1 cellular context compared by ENCODE assay signal in the genomic region with DNA sequence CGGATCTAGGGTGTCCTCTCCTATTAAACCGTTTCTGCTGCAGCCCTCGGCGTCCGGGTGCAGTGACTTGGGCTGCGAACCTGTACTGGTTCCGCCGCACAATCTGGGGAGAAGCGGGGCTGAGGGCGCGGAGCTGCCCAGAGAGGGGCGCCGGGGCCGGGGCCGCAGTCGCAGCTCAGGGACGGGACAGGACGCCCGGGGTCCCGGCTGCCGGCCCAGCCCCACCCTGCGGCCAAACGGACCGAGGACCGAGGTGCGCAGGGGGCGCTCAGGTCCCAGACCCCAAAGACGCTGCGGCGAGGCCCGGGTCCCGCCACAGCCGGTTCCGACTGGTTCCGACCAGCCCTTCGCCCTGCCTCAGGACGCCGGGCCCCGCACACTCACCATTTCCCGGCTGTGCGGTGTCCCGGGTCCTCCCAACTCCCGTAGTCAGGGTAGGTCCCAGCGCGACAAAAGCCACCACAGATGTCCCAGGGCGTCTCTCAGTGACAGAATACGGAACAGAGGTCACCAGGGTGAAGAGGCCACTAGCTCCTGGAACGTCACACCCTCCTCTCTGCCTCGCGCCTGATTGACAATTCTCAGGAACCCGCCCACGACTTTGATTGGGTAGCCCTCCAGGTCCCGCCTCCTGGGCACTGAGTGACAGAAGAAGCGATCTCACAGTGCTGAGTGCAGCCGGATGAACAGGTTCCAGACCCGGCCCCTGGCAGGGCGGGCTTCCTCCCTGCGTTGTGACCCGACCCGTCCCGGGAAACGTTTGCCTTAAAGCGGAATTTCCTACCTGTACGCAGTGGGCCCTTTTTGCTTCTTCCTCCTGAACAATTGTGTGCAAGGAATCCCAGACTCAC.
TF ChIP-seq lines count a peak whose summit lies in the region.

Gene ZNF44, minus strand, starts transcription at position 576 of the 851 bp plus-strand sequence. Its CDS starts 189 bp downstream, at position 387.

TF ChIP-seq in HepG2, 621 proteins besides CTCF, POLR2A, EP300 and RAD21 (continued from another document and continues in another):
- TF ChIP-seq ATF5 (CRISPR knock-in tag; IDR thresholded peaks at IDR 0.05; ENCODE audit: low read depth) (no peak), USF2 (IDR thresholded peaks at IDR 0.05; ENCODE audit: low read depth, low read length) (no peak), USF2 (CRISPR knock-in tag; IDR thresholded peaks at IDR 0.05; ENCODE audit: borderline replicate concordance) (no peak), ZNF446 (CRISPR knock-in tag; IDR thresholded peaks at IDR 0.05) (no peak), ZMAT5 (CRISPR knock-in tag; IDR thresholded peaks at IDR 0.05; ENCODE audit: borderline replicate concordance, low read depth) (no peak), ZSCAN20 (CRISPR knock-in tag; IDR thresholded peaks at IDR 0.05; ENCODE audit: borderline replicate concordance) (0 out of 2 replicates have a peak, but pooled peaks have one; percentile 27), PCBP1 (IDR thresholded peaks at IDR 0.05; ENCODE audit: borderline replicate concordance, low read depth, low read length) (no peak), MATR3 (CRISPR knock-in tag; IDR thresholded peaks at IDR 0.05) (no peak), SRF (IDR thresholded peaks at IDR 0.05; ENCODE audit: low read depth, low read length) (no peak), PHB2 (IDR thresholded peaks at IDR 0.05; ENCODE audit: partially characterized antibody) (no peak), SMAD1 (CRISPR knock-in tag; IDR thresholded peaks at IDR 0.05; ENCODE audit: borderline replicate concordance, low read depth) (peak; percentile 29; the same call in 1 of the 2 replicates), ZNF496 (CRISPR knock-in tag; IDR thresholded peaks at IDR 0.05; ENCODE audit: insufficient replicate concordance) (no peak), ZNF432 (CRISPR knock-in tag; IDR thresholded peaks at IDR 0.05; ENCODE audit: borderline replicate concordance) (no peak), ZNF451 (CRISPR knock-in tag; IDR thresholded peaks at IDR 0.05) (peak; percentile 64; the same call in 1 of the 2 replicates), ZSCAN21 (CRISPR knock-in tag; IDR thresholded peaks at IDR 0.05; ENCODE audit: borderline replicate concordance) (no peak), MTERF4 (CRISPR knock-in tag; IDR thresholded peaks at IDR 0.05) (no peak), CBX2 (IDR thresholded peaks at IDR 0.05; ENCODE audit: low read depth, low read length) (no peak), CBX2 (CRISPR knock-in tag; IDR thresholded peaks at IDR 0.05; ENCODE audit: low read depth) (no peak), NONO (IDR thresholded peaks at IDR 0.05) (no peak), NONO (CRISPR knock-in tag; conservative IDR thresholded peaks at IDR 0.05) (peak; percentile 72), ZNF83 (CRISPR knock-in tag; IDR thresholded peaks at IDR 0.05; ENCODE audit: borderline replicate concordance) (no peak), CREB1 (IDR thresholded peaks at IDR 0.05) (peak; percentile 83), CREB1 (CRISPR knock-in tag; IDR thresholded peaks at IDR 0.05) (peak; percentile 82), REPIN1 (CRISPR knock-in tag; IDR thresholded peaks at IDR 0.05; ENCODE audit: borderline replicate concordance, low read depth) (peak; percentile 6; the same call in 1 of the 2 replicates), RBAK (CRISPR knock-in tag; IDR thresholded peaks at IDR 0.05) (no peak), ZBTB20 (CRISPR knock-in tag; IDR thresholded peaks at IDR 0.05; ENCODE audit: borderline replicate concordance, low read depth) (0 out of 2 replicates have a peak, but pooled peaks have one; percentile 20), ZNF326 (CRISPR knock-in tag; IDR thresholded peaks at IDR 0.05; ENCODE audit: borderline replicate concordance) (no peak), PRMT3 (CRISPR knock-in tag; IDR thresholded peaks at IDR 0.05; ENCODE audit: borderline replicate concordance, low read depth) (no peak)
- TF ChIP-seq, protein P1, sequence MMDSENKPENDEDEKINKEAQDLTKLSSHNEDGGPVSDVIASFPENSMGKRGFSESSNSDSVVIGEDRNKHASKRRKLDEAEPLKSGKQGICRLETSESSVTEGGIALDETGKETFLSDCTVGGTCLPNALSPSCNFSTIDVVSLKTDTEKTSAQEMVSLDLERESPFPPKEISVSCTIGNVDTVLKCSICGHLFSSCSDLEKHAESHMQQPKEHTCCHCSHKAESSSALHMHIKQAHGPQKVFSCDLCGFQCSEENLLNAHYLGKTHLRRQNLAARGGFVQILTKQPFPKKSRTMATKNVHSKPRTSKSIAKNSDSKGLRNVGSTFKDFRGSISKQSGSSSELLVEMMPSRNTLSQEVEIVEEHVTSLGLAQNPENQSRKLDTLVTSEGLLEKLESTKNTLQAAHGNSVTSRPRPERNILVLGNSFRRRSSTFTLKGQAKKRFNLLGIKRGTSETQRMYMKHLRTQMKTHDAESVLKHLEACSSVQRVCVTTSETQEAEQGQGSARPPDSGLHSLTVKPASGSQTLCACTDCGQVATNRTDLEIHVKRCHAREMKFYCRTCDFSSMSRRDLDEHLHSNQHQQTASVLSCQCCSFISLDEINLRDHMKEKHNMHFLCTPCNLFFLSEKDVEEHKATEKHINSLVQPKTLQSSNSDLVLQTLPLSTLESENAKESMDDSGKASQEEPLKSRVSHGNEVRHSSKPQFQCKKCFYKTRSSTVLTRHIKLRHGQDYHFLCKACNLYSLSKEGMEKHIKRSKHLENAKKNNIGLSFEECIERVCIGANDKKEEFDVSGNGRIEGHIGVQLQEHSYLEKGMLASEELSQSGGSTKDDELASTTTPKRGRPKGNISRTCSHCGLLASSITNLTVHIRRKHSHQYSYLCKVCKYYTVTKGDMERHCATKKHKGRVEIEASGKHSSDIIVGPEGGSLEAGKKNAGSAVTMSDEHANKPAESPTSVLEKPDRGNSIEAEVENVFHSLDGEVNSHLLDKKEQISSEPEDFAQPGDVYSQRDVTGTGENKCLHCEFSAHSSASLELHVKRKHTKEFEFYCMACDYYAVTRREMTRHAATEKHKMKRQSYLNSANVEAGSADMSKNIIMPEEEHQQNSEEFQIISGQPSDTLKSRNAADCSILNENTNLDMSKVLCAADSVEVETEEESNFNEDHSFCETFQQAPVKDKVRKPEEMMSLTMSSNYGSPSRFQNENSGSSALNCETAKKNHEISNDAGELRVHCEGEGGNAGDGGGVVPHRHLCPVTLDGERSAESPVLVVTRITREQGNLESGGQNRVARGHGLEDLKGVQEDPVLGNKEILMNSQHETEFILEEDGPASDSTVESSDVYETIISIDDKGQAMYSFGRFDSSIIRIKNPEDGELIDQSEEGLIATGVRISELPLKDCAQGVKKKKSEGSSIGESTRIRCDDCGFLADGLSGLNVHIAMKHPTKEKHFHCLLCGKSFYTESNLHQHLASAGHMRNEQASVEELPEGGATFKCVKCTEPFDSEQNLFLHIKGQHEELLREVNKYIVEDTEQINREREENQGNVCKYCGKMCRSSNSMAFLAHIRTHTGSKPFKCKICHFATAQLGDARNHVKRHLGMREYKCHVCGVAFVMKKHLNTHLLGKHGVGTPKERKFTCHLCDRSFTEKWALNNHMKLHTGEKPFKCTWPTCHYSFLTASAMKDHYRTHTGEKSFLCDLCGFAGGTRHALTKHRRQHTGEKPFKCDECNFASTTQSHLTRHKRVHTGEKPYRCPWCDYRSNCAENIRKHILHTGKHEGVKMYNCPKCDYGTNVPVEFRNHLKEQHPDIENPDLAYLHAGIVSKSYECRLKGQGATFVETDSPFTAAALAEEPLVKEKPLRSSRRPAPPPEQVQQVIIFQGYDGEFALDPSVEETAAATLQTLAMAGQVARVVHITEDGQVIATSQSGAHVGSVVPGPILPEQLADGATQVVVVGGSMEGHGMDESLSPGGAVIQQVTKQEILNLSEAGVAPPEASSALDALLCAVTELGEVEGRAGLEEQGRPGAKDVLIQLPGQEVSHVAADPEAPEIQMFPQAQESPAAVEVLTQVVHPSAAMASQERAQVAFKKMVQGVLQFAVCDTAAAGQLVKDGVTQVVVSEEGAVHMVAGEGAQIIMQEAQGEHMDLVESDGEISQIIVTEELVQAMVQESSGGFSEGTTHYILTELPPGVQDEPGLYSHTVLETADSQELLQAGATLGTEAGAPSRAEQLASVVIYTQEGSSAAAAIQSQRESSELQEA (CRISPR knock-in tag; IDR thresholded peaks at IDR 0.05; ENCODE audit: not compliant biosample characterization), result no peak
- TF ChIP-seq, protein P2, sequence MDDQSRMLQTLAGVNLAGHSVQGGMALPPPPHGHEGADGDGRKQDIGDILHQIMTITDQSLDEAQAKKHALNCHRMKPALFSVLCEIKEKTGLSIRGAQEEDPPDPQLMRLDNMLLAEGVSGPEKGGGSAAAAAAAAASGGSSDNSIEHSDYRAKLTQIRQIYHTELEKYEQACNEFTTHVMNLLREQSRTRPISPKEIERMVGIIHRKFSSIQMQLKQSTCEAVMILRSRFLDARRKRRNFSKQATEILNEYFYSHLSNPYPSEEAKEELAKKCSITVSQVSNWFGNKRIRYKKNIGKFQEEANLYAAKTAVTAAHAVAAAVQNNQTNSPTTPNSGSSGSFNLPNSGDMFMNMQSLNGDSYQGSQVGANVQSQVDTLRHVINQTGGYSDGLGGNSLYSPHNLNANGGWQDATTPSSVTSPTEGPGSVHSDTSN (CRISPR knock-in tag; IDR thresholded peaks at IDR 0.05; ENCODE audit: borderline replicate concordance), result no peak; the same call in 1 of the 2 replicates
- TF ChIP-seq, protein P3, sequence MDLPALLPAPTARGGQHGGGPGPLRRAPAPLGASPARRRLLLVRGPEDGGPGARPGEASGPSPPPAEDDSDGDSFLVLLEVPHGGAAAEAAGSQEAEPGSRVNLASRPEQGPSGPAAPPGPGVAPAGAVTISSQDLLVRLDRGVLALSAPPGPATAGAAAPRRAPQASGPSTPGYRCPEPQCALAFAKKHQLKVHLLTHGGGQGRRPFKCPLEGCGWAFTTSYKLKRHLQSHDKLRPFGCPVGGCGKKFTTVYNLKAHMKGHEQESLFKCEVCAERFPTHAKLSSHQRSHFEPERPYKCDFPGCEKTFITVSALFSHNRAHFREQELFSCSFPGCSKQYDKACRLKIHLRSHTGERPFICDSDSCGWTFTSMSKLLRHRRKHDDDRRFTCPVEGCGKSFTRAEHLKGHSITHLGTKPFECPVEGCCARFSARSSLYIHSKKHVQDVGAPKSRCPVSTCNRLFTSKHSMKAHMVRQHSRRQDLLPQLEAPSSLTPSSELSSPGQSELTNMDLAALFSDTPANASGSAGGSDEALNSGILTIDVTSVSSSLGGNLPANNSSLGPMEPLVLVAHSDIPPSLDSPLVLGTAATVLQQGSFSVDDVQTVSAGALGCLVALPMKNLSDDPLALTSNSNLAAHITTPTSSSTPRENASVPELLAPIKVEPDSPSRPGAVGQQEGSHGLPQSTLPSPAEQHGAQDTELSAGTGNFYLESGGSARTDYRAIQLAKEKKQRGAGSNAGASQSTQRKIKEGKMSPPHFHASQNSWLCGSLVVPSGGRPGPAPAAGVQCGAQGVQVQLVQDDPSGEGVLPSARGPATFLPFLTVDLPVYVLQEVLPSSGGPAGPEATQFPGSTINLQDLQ (CRISPR knock-in tag; IDR thresholded peaks at IDR 0.05), result no peak
- TF ChIP-seq, protein P4, sequence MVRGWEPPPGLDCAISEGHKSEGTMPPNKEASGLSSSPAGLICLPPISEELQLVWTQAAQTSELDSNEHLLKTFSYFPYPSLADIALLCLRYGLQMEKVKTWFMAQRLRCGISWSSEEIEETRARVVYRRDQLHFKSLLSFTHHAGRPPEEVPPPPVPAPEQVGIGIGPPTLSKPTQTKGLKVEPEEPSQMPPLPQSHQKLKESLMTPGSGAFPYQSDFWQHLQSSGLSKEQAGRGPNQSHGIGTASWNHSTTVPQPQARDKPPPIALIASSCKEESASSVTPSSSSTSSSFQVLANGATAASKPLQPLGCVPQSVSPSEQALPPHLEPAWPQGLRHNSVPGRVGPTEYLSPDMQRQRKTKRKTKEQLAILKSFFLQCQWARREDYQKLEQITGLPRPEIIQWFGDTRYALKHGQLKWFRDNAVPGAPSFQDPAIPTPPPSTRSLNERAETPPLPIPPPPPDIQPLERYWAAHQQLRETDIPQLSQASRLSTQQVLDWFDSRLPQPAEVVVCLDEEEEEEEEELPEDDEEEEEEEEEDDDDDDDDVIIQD (CRISPR knock-in tag; IDR thresholded peaks at IDR 0.05; ENCODE audit: low read depth), result no peak
- TF ChIP-seq, protein P5, sequence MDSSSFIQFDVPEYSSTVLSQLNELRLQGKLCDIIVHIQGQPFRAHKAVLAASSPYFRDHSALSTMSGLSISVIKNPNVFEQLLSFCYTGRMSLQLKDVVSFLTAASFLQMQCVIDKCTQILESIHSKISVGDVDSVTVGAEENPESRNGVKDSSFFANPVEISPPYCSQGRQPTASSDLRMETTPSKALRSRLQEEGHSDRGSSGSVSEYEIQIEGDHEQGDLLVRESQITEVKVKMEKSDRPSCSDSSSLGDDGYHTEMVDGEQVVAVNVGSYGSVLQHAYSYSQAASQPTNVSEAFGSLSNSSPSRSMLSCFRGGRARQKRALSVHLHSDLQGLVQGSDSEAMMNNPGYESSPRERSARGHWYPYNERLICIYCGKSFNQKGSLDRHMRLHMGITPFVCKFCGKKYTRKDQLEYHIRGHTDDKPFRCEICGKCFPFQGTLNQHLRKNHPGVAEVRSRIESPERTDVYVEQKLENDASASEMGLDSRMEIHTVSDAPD (CRISPR knock-in tag; IDR thresholded peaks at IDR 0.05), result no peak
